In genomic region chr10:63866075-63866746, GRCh38 we compare ENCODE assay signal across 7 cellular contexts.
DNase-seq lines count a peak whose midpoint lies in the region; ATAC-seq and TF ChIP-seq lines count a peak whose summit lies in the region.

No MANE protein-coding gene starts in this region.

- no peaks in the 10 kb centered on the region for H3K36me3 Mint-ChIP-seq in activated naive CD8-positive, alpha-beta T cell

- no peak overlapping the region for H3K27ac ChIP-seq in RWPE2 (ENCODE audit: poor library complexity, severe bottlenecking)

- ATAC-seq in GM21528 (IDR thresholded peaks at IDR 0.05; ENCODE audit: low FRiP score, unreplicated experiment) (peak; percentile 89), RWPE2 (ENCODE audit: low read depth) (peak; percentile 74), left cardiac atrium (peak; percentile 81 to 89)

- peaks cover 20% of the 10 kb centered on the region for H3K27me3 Mint-ChIP-seq in activated naive CD8-positive, alpha-beta T cell

- no peaks in the 10 kb centered on the region for H3K9me3 ChIP-seq in RWPE2 (ENCODE audit: severe bottlenecking)

- no peaks in the 10 kb centered on the region for H3K9me3 Mint-ChIP-seq in activated naive CD8-positive, alpha-beta T cell (ENCODE audit: low read depth)

- no peak overlapping the region for H3K4me3 ChIP-seq in GM06990 (replicated peaks; ENCODE audit: low read depth, low read length)
- no peak overlapping the region for H3K4me3 ChIP-seq in RWPE2 (ENCODE audit: severe bottlenecking)

- no peaks in the 10 kb centered on the region for H3K36me3 ChIP-seq in GM06990 (ENCODE audit: control insufficient read depth, insufficient read depth, low read length)
- H3K36me3 ChIP-seq in RWPE2 (ENCODE audit: low read depth): no peaks in the 10 kb centered on the region

- H3K4me1 Mint-ChIP-seq in activated naive CD8-positive, alpha-beta T cell (ENCODE audit: low read depth): peaks cover 8% of the 10 kb centered on the region

- H3K4me3 Mint-ChIP-seq in activated naive CD8-positive, alpha-beta T cell: peak overlapping the region; percentile 8

- intact Hi-C loops in left cardiac atrium (cut with DNase I): loop anchor here in 1 of 2 donors (5.0 kb wide), 1 partner anchor 111 kb away; no protein-coding TSS in a partner anchor

- H3K27ac Mint-ChIP-seq in activated naive CD8-positive, alpha-beta T cell: no peak overlapping the region

- peak; percentile 9 for DNase-seq in GM06990 (ENCODE audit: extremely low read depth, insufficient read length)
- DNase-seq in HT-29 (ENCODE audit: low spot score): peak; percentile 72
- DNase-seq in RWPE2 (ENCODE audit: low spot score): no peak
- peak; percentile 33 for DNase-seq in left cardiac atrium
- DNase-seq in putamen (ENCODE audit: low spot score): peak; percentile 25

- no peaks in the 10 kb centered on the region for H3K4me1 ChIP-seq in RWPE2 (ENCODE audit: insufficient read depth, poor library complexity, severe bottlenecking)

- peaks cover 2% of the 10 kb centered on the region for H3K27me3 ChIP-seq in GM06990 (replicated peaks; ENCODE audit: control insufficient read depth, insufficient read depth, low read length)
- H3K27me3 ChIP-seq in RWPE2 (ENCODE audit: insufficient read depth, poor library complexity, severe bottlenecking): peaks cover 4% of the 10 kb centered on the region

- TF ChIP-seq CTCF in GM06990 (IDR thresholded peaks at IDR 0.05; ENCODE audit: insufficient read depth, low read length, poor library complexity, severe bottlenecking) (peak; percentile 86), RWPE2 (IDR thresholded peaks at IDR 0.05; ENCODE audit: poor library complexity, severe bottlenecking) (peak; percentile 91)
